In genomic region chr6:116008470-116009229, GRCh38 we compare ENCODE assay signal across 8 cellular contexts. TPM values are rescaled to one million over a fixed set of nuclear protein-coding genes. Genes with fewer than 3 reads are reported as not detected.
DNase-seq lines count a peak whose midpoint lies in the region; ATAC-seq and TF ChIP-seq lines count a peak whose summit lies in the region.

No MANE protein-coding gene starts in this region.

- H3K4me3 Mint-ChIP-seq in stimulated activated effector memory CD8-positive, alpha-beta T cell treated with anti-CD3 and anti-CD28 coated beads, Interleukin-12 subunit alpha, Interleukin-12 subunit beta, amount 100 ng/mL, for 72 hours: no peak overlapping the region

- DNase-seq in RWPE2 (ENCODE audit: low spot score): no peak
- DNase-seq in heart right ventricle: peak; percentile 11 to 15
- no peak for DNase-seq in uterus
- no peak for DNase-seq in germinal center (ENCODE audit: low spot score)
- no peak for DNase-seq in ureter (ENCODE audit: low spot score)
- no peak for DNase-seq in stimulated activated effector memory CD8-positive, alpha-beta T cell treated with anti-CD3 and anti-CD28 coated beads, Interleukin-12 subunit alpha, Interleukin-12 subunit beta, amount 100 ng/mL, for 72 hours (ENCODE audit: low spot score in 2 of 2)

- H3K27ac Mint-ChIP-seq in stimulated activated effector memory CD8-positive, alpha-beta T cell treated with anti-CD3 and anti-CD28 coated beads, Interleukin-12 subunit alpha, Interleukin-12 subunit beta, amount 100 ng/mL, for 72 hours: no peak overlapping the region

- H3K36me3 Mint-ChIP-seq in stimulated activated effector memory CD8-positive, alpha-beta T cell treated with anti-CD3 and anti-CD28 coated beads, Interleukin-12 subunit alpha, Interleukin-12 subunit beta, amount 100 ng/mL, for 72 hours: no peaks in the 10 kb centered on the region

- TF ChIP-seq CTCF in RWPE2 (IDR thresholded peaks at IDR 0.05; ENCODE audit: poor library complexity, severe bottlenecking): no peak
- no peak for TF ChIP-seq CTCF in heart right ventricle (IDR thresholded peaks at IDR 0.05)
- TF ChIP-seq CTCF in uterus (IDR thresholded peaks at IDR 0.05): no peak

- H3K36me3 ChIP-seq in RWPE2 (ENCODE audit: low read depth): no peaks in the 10 kb centered on the region
- no peaks in the 10 kb centered on the region for H3K36me3 ChIP-seq in heart right ventricle
- no peaks in the 10 kb centered on the region for H3K36me3 ChIP-seq in uterus

- ATAC-seq in GM19025 (IDR thresholded peaks at IDR 0.05; ENCODE audit: low read depth, unreplicated experiment): peak; percentile 54
- ATAC-seq in HG02973 (IDR thresholded peaks at IDR 0.05; ENCODE audit: unreplicated experiment): peak; percentile 61
- peak; percentile 45 for ATAC-seq in RWPE2 (ENCODE audit: low read depth)
- peak; percentile 62 to 88 (median 80) for ATAC-seq in heart right ventricle
- ATAC-seq in stimulated activated effector memory CD8-positive, alpha-beta T cell treated with anti-CD3 and anti-CD28 coated beads, Interleukin-12 subunit alpha, Interleukin-12 subunit beta, amount 100 ng/mL, for 72 hours: no peak

- H3K27ac ChIP-seq in RWPE2 (ENCODE audit: poor library complexity, severe bottlenecking) (peak overlapping the region; percentile 41), heart right ventricle (peak overlapping the region; percentile 48 to 89 (median 74)), uterus (peak overlapping the region; percentile 37 to 39)

- no peak overlapping the region for H3K4me3 ChIP-seq in RWPE2 (ENCODE audit: severe bottlenecking)
- no peak overlapping the region for H3K4me3 ChIP-seq in heart right ventricle
- no peak overlapping the region for H3K4me3 ChIP-seq in uterus

- no peaks in the 10 kb centered on the region for H3K27me3 ChIP-seq in RWPE2 (ENCODE audit: insufficient read depth, poor library complexity, severe bottlenecking)
- no peaks in the 10 kb centered on the region for H3K27me3 ChIP-seq in heart right ventricle
- no peaks in the 10 kb centered on the region for H3K27me3 ChIP-seq in uterus

- H3K4me1 Mint-ChIP-seq in stimulated activated effector memory CD8-positive, alpha-beta T cell treated with anti-CD3 and anti-CD28 coated beads, Interleukin-12 subunit alpha, Interleukin-12 subunit beta, amount 100 ng/mL, for 72 hours: peaks cover 11% of the 10 kb centered on the region

- H3K9me3 ChIP-seq in RWPE2 (ENCODE audit: severe bottlenecking) (no peaks in the 10 kb centered on the region), heart right ventricle (no peaks in the 10 kb centered on the region), uterus (no peaks in the 10 kb centered on the region)

- intact Hi-C loops in heart right ventricle (cut with DNase I) (loop anchor here in 2 of 10 donors (2.0 kb wide), 1 partner anchor 92 kb away; the partner anchor contains the start of gene NT5DC1 (in 2 of the 2)), uterus (cut with DNase I; ENCODE audit: low total_unique reads) (no loop called here)

- TF ChIP-seq POLR2A in uterus (IDR thresholded peaks at IDR 0.05): no peak

- H3K9me3 Mint-ChIP-seq in stimulated activated effector memory CD8-positive, alpha-beta T cell treated with anti-CD3 and anti-CD28 coated beads, Interleukin-12 subunit alpha, Interleukin-12 subunit beta, amount 100 ng/mL, for 72 hours: no peaks in the 10 kb centered on the region

- 23 to 26% methylated on average over 6 of the region's 6 CpGs for WGBS in heart right ventricle, 2 donors

- peaks cover 34% of the 10 kb centered on the region for H3K4me1 ChIP-seq in RWPE2 (ENCODE audit: insufficient read depth, poor library complexity, severe bottlenecking)
- H3K4me1 ChIP-seq in heart right ventricle: peaks cover 0 to 58% (median 23%) of the 10 kb centered on the region in 9 donors
- no peaks in the 10 kb centered on the region for H3K4me1 ChIP-seq in uterus

RNA-seq across cellular contexts. Expression of gene FRK, which starts 52.0 kb away (rescaled TPM):
- 10 to 100 TPM in 1 of 10 donors, 1 to 10 TPM in 9; 5.1 to 10.6 (median 6.8) TPM for total RNA-seq in heart right ventricle
- polyA plus RNA-seq in heart right ventricle: 1 to 10 TPM in 1 of 2 donors, under 1 TPM in 1; 0.61 to 2.2 TPM
- 1 to 10 TPM; 1.8 to 8.2 (median 2.3) TPM for total RNA-seq in uterus
- 11.5 TPM for total RNA-seq in ureter

Comparison
In these comparisons a context has a peak if more than half of its experiments do, and no peak if none do; other contexts are left out.
1. DNase-seq: peak in heart right ventricle (2 of 2); none in RWPE2 (single experiment), uterus (0 of 2), germinal center (single experiment), ureter (single experiment) and stimulated activated effector memory CD8-positive, alpha-beta T cell treated with anti-CD3 and anti-CD28 coated beads, Interleukin-12 subunit alpha, Interleukin-12 subunit beta, amount 100 ng/mL, for 72 hours (0 of 2).
2. Peak in every context shown above with its lines, with median percentiles within 50 percentile points of each other: H3K27ac ChIP-seq.